ENCODE assay signal across 19 cellular contexts in genomic region chr15:66433726-66434125, GRCh38. TPM values are rescaled to one million over a fixed set of nuclear protein-coding genes. Genes with fewer than 3 reads are reported as not detected.
DNase-seq lines count a peak whose midpoint lies in the region; ATAC-seq and TF ChIP-seq lines count a peak whose summit lies in the region.
"Had no signal": no experiment of that assay in that cellular context is flagged by ENCODE, and none has a peak within 500 bp of the region (broad histone marks: within the 10 kb centered on the region; RNA-seq: fewer than 3 reads in every experiment).

No MANE protein-coding gene starts in this region.

- H3K4me1 Mint-ChIP-seq in T-helper 1 cell treated with Interleukin-12 subunit alpha and Interleukin-12 subunit beta and Interleukin-4 antibody, amounts not matched to agents 30 μg/mL and 1 μg/mL, for 36 hours (ENCODE audit: low read depth): peaks cover 43% of the 10 kb centered on the region
- peaks cover 36 to 56% (median 48%) of the 10 kb centered on the region in 4 donors for H3K4me1 Mint-ChIP-seq in CD4-positive, alpha-beta memory T cell
- H3K4me1 Mint-ChIP-seq in activated T-helper 17 cell treated with anti-CD3 and anti-CD28 coated beads, Interleukin-2, amount 50 U/mL, for 72 hours: peaks cover 40% of the 10 kb centered on the region

- POLR2A ChIA-PET in CD4-positive, alpha-beta memory T cell (lab: Charles Lee; ENCODE audit: partially characterized antibody): no interaction called here

- no peaks in the 10 kb centered on the region for H3K9me3 Mint-ChIP-seq in T-helper 1 cell treated with Interleukin-12 subunit alpha and Interleukin-12 subunit beta and Interleukin-4 antibody, amounts not matched to agents 30 μg/mL and 1 μg/mL, for 36 hours
- no peaks in the 10 kb centered on the region for H3K9me3 Mint-ChIP-seq in CD4-positive, alpha-beta memory T cell
- H3K9me3 Mint-ChIP-seq in activated T-helper 17 cell treated with anti-CD3 and anti-CD28 coated beads, Interleukin-2, amount 50 U/mL, for 72 hours: no peaks in the 10 kb centered on the region
- H3K9me3 Mint-ChIP-seq: central memory CD8-positive, alpha-beta T cell; stimulated activated effector memory CD8-positive, alpha-beta T cell treated with anti-CD3 and anti-CD28 coated beads, Interleukin-12 subunit alpha, Interleukin-12 subunit beta, amount 100 ng/mL, for 72 hours had no signal

- H3K4me3 ChIP-seq in CD4-positive, alpha-beta memory T cell (ENCODE audit: low read length in 2 of 2): no peak overlapping the region
- H3K4me3 ChIP-seq in left lung: no peak overlapping the region
- H3K4me3 ChIP-seq: adrenal gland, left ventricle myocardium inferior, Peyer's patch, skin epidermis had no signal

- H3K9me3 ChIP-seq in CD4-positive, alpha-beta memory T cell (ENCODE audit: control insufficient read depth in 1 of 2, low read length in 2 of 2): no peaks in the 10 kb centered on the region
- no peaks in the 10 kb centered on the region for H3K9me3 ChIP-seq in left lung
- H3K9me3 ChIP-seq: adrenal gland, left ventricle myocardium inferior, Peyer's patch had no signal

- peaks cover 17% of the 10 kb centered on the region for H3K4me1 ChIP-seq in CD4-positive, alpha-beta memory T cell (ENCODE audit: insufficient read depth, low read length)
- peaks cover 0 to 16% of the 10 kb centered on the region in 2 donors for H3K4me1 ChIP-seq in left lung
- H3K4me1 ChIP-seq: foreskin keratinocyte, parathyroid adenoma, Peyer's patch had no signal

- intact Hi-C loops in CD4-positive, alpha-beta memory T cell (cut with micrococcal nuclease): no loop called here
- intact Hi-C loops in left lung (cut with DNase I): no loop called here

- no peaks in the 10 kb centered on the region for H3K27me3 Mint-ChIP-seq in T-helper 1 cell treated with Interleukin-12 subunit alpha and Interleukin-12 subunit beta and Interleukin-4 antibody, amounts not matched to agents 30 μg/mL and 1 μg/mL, for 36 hours (ENCODE audit: low read depth)
- no peaks in the 10 kb centered on the region for H3K27me3 Mint-ChIP-seq in CD4-positive, alpha-beta memory T cell
- H3K27me3 Mint-ChIP-seq in activated T-helper 17 cell treated with anti-CD3 and anti-CD28 coated beads, Interleukin-2, amount 50 U/mL, for 72 hours: no peaks in the 10 kb centered on the region
- H3K27me3 Mint-ChIP-seq: central memory CD8-positive, alpha-beta T cell had no signal

- H3K36me3 ChIP-seq in CD4-positive, alpha-beta memory T cell (ENCODE audit: insufficient read depth, low read length): peaks cover 33% of the 10 kb centered on the region
- H3K36me3 ChIP-seq in left lung: peaks cover 0 to 40% of the 10 kb centered on the region in 2 donors

- H3K27ac ChIP-seq in CD4-positive, alpha-beta memory T cell (ENCODE audit: low read depth, low read length): no peak overlapping the region
- no peak overlapping the region for H3K27ac ChIP-seq in left lung
- H3K27ac ChIP-seq: adrenal gland, foreskin keratinocyte, left ventricle myocardium inferior, parathyroid adenoma, Peyer's patch, skin epidermis had no signal

- ATAC-seq in activated T-helper 17 cell treated with anti-CD3 and anti-CD28 coated beads, Interleukin-2, amount 50 U/mL, for 72 hours (replicated peaks): peak; percentile 51
- ATAC-seq in left lung: peak; percentile 16
- ATAC-seq in GM18861 (IDR thresholded peaks at IDR 0.05; ENCODE audit: unreplicated experiment): no peak
- ATAC-seq: foreskin keratinocyte; HepG2; stimulated activated effector memory CD8-positive, alpha-beta T cell treated with anti-CD3 and anti-CD28 coated beads, Interleukin-12 subunit alpha, Interleukin-12 subunit beta, amount 100 ng/mL, for 72 hours had no signal

- no peak overlapping the region for H3K4me3 Mint-ChIP-seq in T-helper 1 cell treated with Interleukin-12 subunit alpha and Interleukin-12 subunit beta and Interleukin-4 antibody, amounts not matched to agents 30 μg/mL and 1 μg/mL, for 36 hours
- no peak overlapping the region for H3K4me3 Mint-ChIP-seq in CD4-positive, alpha-beta memory T cell
- H3K4me3 Mint-ChIP-seq in activated T-helper 17 cell treated with anti-CD3 and anti-CD28 coated beads, Interleukin-2, amount 50 U/mL, for 72 hours: no peak overlapping the region
- H3K4me3 Mint-ChIP-seq: central memory CD8-positive, alpha-beta T cell; stimulated activated effector memory CD8-positive, alpha-beta T cell treated with anti-CD3 and anti-CD28 coated beads, Interleukin-12 subunit alpha, Interleukin-12 subunit beta, amount 100 ng/mL, for 72 hours had no signal

- H3K27ac Mint-ChIP-seq in T-helper 1 cell treated with Interleukin-12 subunit alpha and Interleukin-12 subunit beta and Interleukin-4 antibody, amounts not matched to agents 30 μg/mL and 1 μg/mL, for 36 hours: peak overlapping the region; percentile 20
- H3K27ac Mint-ChIP-seq in CD4-positive, alpha-beta memory T cell: peak overlapping the region in 5 of 7 donors; percentile 15 to 60 (median 38)
- no peak overlapping the region for H3K27ac Mint-ChIP-seq in activated T-helper 17 cell treated with anti-CD3 and anti-CD28 coated beads, Interleukin-2, amount 50 U/mL, for 72 hours
- H3K27ac Mint-ChIP-seq: stimulated activated effector memory CD8-positive, alpha-beta T cell treated with anti-CD3 and anti-CD28 coated beads, Interleukin-12 subunit alpha, Interleukin-12 subunit beta, amount 100 ng/mL, for 72 hours had no signal

- CTCF ChIA-PET in CD4-positive, alpha-beta memory T cell (lab: Charles Lee; ENCODE audit: partially characterized antibody): interaction anchor here (1.0 to 1.6 kb wide), 2 partner anchors 10 to 48 kb away, joined by 4 to 5 read pairs; no protein-coding TSS in a partner anchor

- DNase-seq in T-helper 1 cell (no peak), left lung (no peak), activated gamma-delta T cell treated with Interleukin-2 at 50 U/mL for 16 hours (no peak), DMS 273 treated with DMSO at 0.1 percent for 48 hours (lab: John Stamatoyannopoulos, UW) (no peak)
- no peak for DNase-seq in CD4-positive, alpha-beta memory T cell
- DNase-seq: adrenal gland, foreskin keratinocyte, left ventricle myocardium inferior, NCI-H2107, NCI-H774, Peyer's patch had no signal

- TF ChIP-seq CTCF in left lung (IDR thresholded peaks at IDR 0.05): no peak

- H3K36me3 Mint-ChIP-seq in T-helper 1 cell treated with Interleukin-12 subunit alpha and Interleukin-12 subunit beta and Interleukin-4 antibody, amounts not matched to agents 30 μg/mL and 1 μg/mL, for 36 hours (ENCODE audit: low read depth): peaks cover 23% of the 10 kb centered on the region
- peaks cover 33 to 43% of the 10 kb centered on the region in 2 donors for H3K36me3 Mint-ChIP-seq in CD4-positive, alpha-beta memory T cell
- H3K36me3 Mint-ChIP-seq in activated T-helper 17 cell treated with anti-CD3 and anti-CD28 coated beads, Interleukin-2, amount 50 U/mL, for 72 hours (ENCODE audit: low read depth): peaks cover 60% of the 10 kb centered on the region

- no peaks in the 10 kb centered on the region for H3K27me3 ChIP-seq in CD4-positive, alpha-beta memory T cell (ENCODE audit: insufficient read depth, low read length)
- H3K27me3 ChIP-seq in left lung: no peaks in the 10 kb centered on the region
- H3K27me3 ChIP-seq: adrenal gland, foreskin keratinocyte, Peyer's patch had no signal

RNA-seq across cellular contexts. Expression of gene MAP2K1, which starts 47.0 kb away (rescaled TPM):
- total RNA-seq in CD4-positive, alpha-beta memory T cell: 10 to 100 TPM; 54.0 to 54.9 TPM
- polyA plus RNA-seq in CD4-positive, alpha-beta memory T cell: 10 to 100 TPM; 44.9 to 71.2 TPM
- 100 to 1,000 TPM; 107 to 143 TPM for total RNA-seq in activated T-helper 17 cell treated with anti-CD3 and anti-CD28 coated beads, Interleukin-2, amount 50 U/mL, for 72 hours
- total RNA-seq in left lung: 10 to 100 TPM; 59.3 to 60.4 TPM
